In genomic region chr3:58019343-58019742, GRCh38 we compare ENCODE assay signal across 1 cellular context.
TF ChIP-seq lines count a peak whose summit lies in the region.

No MANE protein-coding gene starts in this region.

TF ChIP-seq in GM23338, 12 proteins besides CTCF, POLR2A, EP300 and RAD21 (continued from another document):
- no peak for TF ChIP-seq CREB1 (CRISPR knock-in tag; IDR thresholded peaks at IDR 0.05; ENCODE audit: low read depth)
- no peak for TF ChIP-seq POLR2AphosphoS5 (IDR thresholded peaks at IDR 0.05; ENCODE audit: low read depth)
- TF ChIP-seq ETS1 (IDR thresholded peaks at IDR 0.05), result no peak
